Comparison of ENCODE assay signal across 8 cellular contexts in genomic region chr1:227734858-227735780, GRCh38. TPM values are rescaled to one million over a fixed set of nuclear protein-coding genes. Genes with fewer than 3 reads are reported as not detected.
DNase-seq lines count a peak whose midpoint lies in the region; ATAC-seq and TF ChIP-seq lines count a peak whose summit lies in the region.

Gene JMJD4 (minus strand): TSS chr1:227735302. CDS start chr1:227735273, 29 bp downstream.
Gene SNAP47 (plus strand): TSS chr1:227735435. CDS start chr1:227747737, 12,302 bp downstream.

- peaks cover 50% of the 10 kb centered on the region for H3K36me3 ChIP-seq in BLaER1
- peaks cover 0 to 29% of the 10 kb centered on the region in 2 donors for H3K36me3 ChIP-seq in left lung

- peak; percentile 95 for ATAC-seq in GM19328 (IDR thresholded peaks at IDR 0.05; ENCODE audit: unreplicated experiment)
- ATAC-seq in HG03469 (IDR thresholded peaks at IDR 0.05; ENCODE audit: unreplicated experiment), result peak; percentile 86
- ATAC-seq in left lung, result peak; percentile 97

- H3K4me1 ChIP-seq in BLaER1, result peaks cover 54% of the 10 kb centered on the region
- H3K4me1 ChIP-seq in left lung, result peaks cover 8 to 29% of the 10 kb centered on the region in 2 donors

- H3K27me3 ChIP-seq in BLaER1 (no peaks in the 10 kb centered on the region), left lung (no peaks in the 10 kb centered on the region)

- peak; percentile 97 for DNase-seq in NCI-H69 (lab: John Stamatoyannopoulos, UW)
- DNase-seq in activated CD4-positive, alpha-beta T cell treated with anti-CD3 and anti-CD28 coated beads, Interleukin-2, amount 50 U/mL, for 1 hour, result peak; percentile 90
- DNase-seq in dedifferentiated amniotic fluid mesenchymal stem cell (ENCODE audit: extremely low spot score), result peak; percentile 80
- DNase-seq in left lung, result peak; percentile 91 to 96
- DNase-seq in stimulated activated CD4-positive, alpha-beta T cell treated with anti-CD3 and anti-CD28 coated beads, Interleukin-2, amount 100 ng/mL, for 4 hours (ENCODE audit: low read depth), result peak; percentile 86

- intact Hi-C loops in left lung (cut with DNase I), result no loop called here

- H3K9me3 ChIP-seq in BLaER1 (no peaks in the 10 kb centered on the region), left lung (no peaks in the 10 kb centered on the region)

- peaks cover 84% of the 10 kb centered on the region for H4K20me1 ChIP-seq in BLaER1

- no peak for TF ChIP-seq CTCF in left lung (IDR thresholded peaks at IDR 0.05)

- H3K4me3 ChIP-seq in BLaER1 (peak within 1 kb of the TSS; percentile 96), left lung (peak within 1 kb of the TSS; percentile 91 to 97)

- peak within 1 kb of the TSS; percentile 93 for H3K27ac ChIP-seq in BLaER1
- H3K27ac ChIP-seq in left lung, result peak within 1 kb of the TSS; percentile 73 to 76

- peak within 1 kb of the TSS; percentile 95 for H3K4me2 ChIP-seq in BLaER1

- peak within 1 kb of the TSS; percentile 92 for H3K9ac ChIP-seq in BLaER1

RNA-seq across cellular contexts. Expression of gene JMJD4, which starts in this region (rescaled TPM):
- total RNA-seq in left lung, result 10 to 100 TPM; 13.4 to 16.1 TPM

RNA-seq across cellular contexts. Expression of gene SNAP47, which starts in this region (rescaled TPM):
- total RNA-seq in left lung, result 10 to 100 TPM; 24.5 to 29.7 TPM

Comparison
In these comparisons a context has a peak if more than half of its experiments do, and no peak if none do; other contexts are left out.
1. Peak in every context shown above with its lines: DNase-seq, ATAC-seq, H3K4me3 ChIP-seq and H3K27ac ChIP-seq.